ENCODE assay signal across 27 cellular contexts in genomic region chr15:79539426-79539825, GRCh38.
DNase-seq lines count a peak whose midpoint lies in the region; TF ChIP-seq lines count a peak whose summit lies in the region.
"Had no signal": no experiment of that assay in that cellular context is flagged by ENCODE, and none has a peak within 500 bp of the region (broad histone marks: within the 10 kb centered on the region; RNA-seq: fewer than 3 reads in every experiment).

No MANE protein-coding gene starts in this region.

- no peaks in the 10 kb centered on the region for H3K27me3 ChIP-seq in adipocyte (replicated peaks; ENCODE audit: control insufficient read depth, insufficient read depth, low read length)
- H3K27me3 ChIP-seq: cardiac muscle cell, colonic mucosa, heart left ventricle, sigmoid colon, stomach, tibial artery had no signal

- POLR2A ChIA-PET in OCI-LY7 (lab: Charles Lee) = no interaction called here

- H4K20me1 ChIP-seq in OCI-LY7 (ENCODE audit: insufficient read depth, low read length) = no peaks in the 10 kb centered on the region

- H3K4me1 ChIP-seq in adipocyte (ENCODE audit: control insufficient read depth, insufficient read depth, low read length) = no peaks in the 10 kb centered on the region
- no peaks in the 10 kb centered on the region for H3K4me1 ChIP-seq in OCI-LY7 (ENCODE audit: insufficient read depth, low read length, poor library complexity, severe bottlenecking)
- H3K4me1 ChIP-seq: colonic mucosa, heart left ventricle, sigmoid colon, stomach, tibial artery had no signal

- H3K27ac ChIP-seq in OCI-LY7 (ENCODE audit: low read depth, low read length, poor library complexity, severe bottlenecking) = no peak overlapping the region
- H3K27ac ChIP-seq: C4-2B, cardiac muscle cell, colonic mucosa, epithelial cell of prostate, heart left ventricle, sigmoid colon, stomach, tibial artery had no signal

- no peak overlapping the region for H2AFZ ChIP-seq in OCI-LY7 (ENCODE audit: low read length)

- no peaks in the 10 kb centered on the region for H3K9me3 ChIP-seq in adipocyte (ENCODE audit: control insufficient read depth, low read length)
- H3K9me3 ChIP-seq in OCI-LY7 (ENCODE audit: low read length) = no peaks in the 10 kb centered on the region
- H3K9me3 ChIP-seq: colonic mucosa, heart left ventricle, sigmoid colon, stomach, tibial artery had no signal

- no peak overlapping the region for H3K4me2 ChIP-seq in OCI-LY7 (ENCODE audit: low read length)

- no peak overlapping the region for H3K9ac ChIP-seq in adipocyte (ENCODE audit: low read length)

- TF ChIP-seq CTCF in AG10803 (conservative IDR thresholded peaks at IDR 0.05; ENCODE audit: low read length) (no peak), HFF-Myc (IDR thresholded peaks at IDR 0.05; ENCODE audit: low read depth, low read length, missing control alignments) (no peak), OCI-LY7 (conservative IDR thresholded peaks at IDR 0.05; ENCODE audit: low read length) (no peak)

- no peaks in the 10 kb centered on the region for H3K9me2 ChIP-seq in OCI-LY7 (ENCODE audit: insufficient read depth, low read length)

- CTCF ChIA-PET in OCI-LY7 (lab: Charles Lee; ENCODE audit: unreplicated experiment) = no interaction called here

- BruUV-seq in OCI-LY7 (replicated peaks; lab: Mats Ljungman, UMichigan) = no TSS peak

- H3K79me2 ChIP-seq in OCI-LY7 (ENCODE audit: insufficient read depth, low read depth, low read length) = no peaks in the 10 kb centered on the region

- intact Hi-C loops in OCI-LY7 (cut with micrococcal nuclease; ENCODE audit: unreplicated experiment) = no loop called here

- no peaks in the 10 kb centered on the region for H3K36me3 ChIP-seq in adipocyte (ENCODE audit: control insufficient read depth, insufficient read depth, low read length, severe bottlenecking)
- no peaks in the 10 kb centered on the region for H3K36me3 ChIP-seq in OCI-LY7 (ENCODE audit: insufficient read depth, low read length)
- H3K36me3 ChIP-seq: cardiac muscle cell, colonic mucosa, heart left ventricle, sigmoid colon, stomach, tibial artery had no signal

- DNase-seq in AG10803 (ENCODE audit: low read depth) (peak; percentile 44), HFF-Myc (ENCODE audit: extremely low read depth, low read depth) (peak; percentile 24), adipocyte (ENCODE audit: low read depth) (peak; percentile 11), kidney tubule cell (ENCODE audit: low spot score) (peak; percentile 27), AG08396 (ENCODE audit: low spot score) (no peak), NCI-H2107 treated with DMSO at 0.1 percent for 48 hours (lab: John Stamatoyannopoulos, UW; ENCODE audit: unreplicated experiment) (no peak), KG1 (lab: John Stamatoyannopoulos, UW) (no peak), OCI-LY7 (ENCODE audit: low spot score) (no peak)
- DNase-seq: activated CD4-positive, alpha-beta T cell treated with anti-CD3 and anti-CD28 coated beads, Interleukin-2, amount 10 ng/mL, durations not matched to agents 24 days and 14 days; activated CD8-positive, alpha-beta memory T cell treated with anti-CD3 and anti-CD28 coated beads for 24 hours; Calu3; colonic mucosa; effector CD8-positive, alpha-beta T cell; foreskin melanocyte; heart left ventricle; KBM-7; kidney; natural killer cell; NCI-H1417 treated with DMSO at 0.1 percent for 48 hours; NCI-H2029 treated with DMSO at 0.1 percent for 48 hours; sigmoid colon; stimulated activated CD4-positive, alpha-beta T cell treated with anti-CD3 and anti-CD28 coated beads, Interleukin-4, amount 100 ng/mL, for 1 hour; stomach; tibial artery had no signal

- H3K4me3 ChIP-seq in AG10803 (ENCODE audit: low read length) (no peak overlapping the region), HFF-Myc (replicated peaks; ENCODE audit: low read depth, low read length) (no peak overlapping the region), adipocyte (ENCODE audit: low read length) (no peak overlapping the region), OCI-LY7 (ENCODE audit: low read depth, low read length, poor library complexity, severe bottlenecking) (no peak overlapping the region)
- H3K4me3 ChIP-seq: cardiac muscle cell, colonic mucosa, heart left ventricle, sigmoid colon, stomach, tibial artery had no signal

Comparison
In these comparisons a context has a peak if more than half of its experiments do, and no peak if none do; other contexts are left out.
1. DNase-seq: peak in AG10803 (single experiment), HFF-Myc (single experiment), adipocyte (single experiment) and kidney tubule cell (single experiment); none in AG08396 (single experiment), NCI-H2107 treated with DMSO at 0.1 percent for 48 hours (single experiment), KG1 (single experiment) and OCI-LY7 (single experiment).